Comparison of ENCODE assay signal across 11 cellular contexts in the genomic region with DNA sequence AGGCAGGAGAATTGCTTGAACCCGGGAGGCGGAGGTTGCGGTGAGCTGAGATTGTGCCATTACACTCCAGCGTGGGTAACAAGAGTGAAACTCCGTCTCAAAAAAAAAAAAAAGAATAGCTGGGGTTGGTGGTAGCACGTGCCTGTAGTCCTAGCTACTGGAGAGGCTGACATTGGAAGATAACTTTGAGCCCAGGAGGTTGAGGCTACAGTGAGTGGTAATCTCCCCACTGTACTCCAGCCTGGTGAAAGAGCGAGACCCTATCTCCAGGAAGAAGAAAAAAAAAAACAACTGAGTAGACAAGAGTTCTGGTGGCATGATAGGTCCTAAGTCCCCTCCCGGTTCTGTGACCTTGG. TPM values are rescaled to one million over a fixed set of nuclear protein-coding genes. Genes with fewer than 3 reads are reported as not detected.
DNase-seq lines count a peak whose midpoint lies in the region; ATAC-seq, FAIRE-seq and TF ChIP-seq lines count a peak whose summit lies in the region.
"Had no signal": no experiment of that assay in that cellular context is flagged by ENCODE, and none has a peak within 500 bp of the region (broad histone marks: within the 10 kb centered on the region; RNA-seq: fewer than 3 reads in every experiment).

No MANE protein-coding gene starts in this region.

- no peaks in the 10 kb centered on the region for H3K36me3 Mint-ChIP-seq in activated naive CD8-positive, alpha-beta T cell treated with anti-CD3 and anti-CD28 coated beads for 36 hours
- H3K36me3 Mint-ChIP-seq in naive B cell, result no peaks in the 10 kb centered on the region

- H3K79me2 ChIP-seq in DOHH2 (ENCODE audit: control insufficient read depth, low read length), result no peaks in the 10 kb centered on the region

- peaks cover 5% of the 10 kb centered on the region for H3K27me3 Mint-ChIP-seq in activated naive CD8-positive, alpha-beta T cell treated with anti-CD3 and anti-CD28 coated beads for 36 hours
- H3K27me3 Mint-ChIP-seq in naive B cell, result peaks cover 5 to 17% (median 8%) of the 10 kb centered on the region in 3 donors

- H3K36me3 ChIP-seq in DOHH2 (ENCODE audit: control insufficient read depth, low read length), result no peaks in the 10 kb centered on the region
- H3K36me3 ChIP-seq: left ventricle myocardium inferior had no signal

- peak overlapping the region; percentile 85 for H3K4me3 Mint-ChIP-seq in activated naive CD8-positive, alpha-beta T cell treated with anti-CD3 and anti-CD28 coated beads for 36 hours
- H3K4me3 Mint-ChIP-seq in naive B cell, result peak overlapping the region; percentile 82 to 94 (median 88)

- no peak overlapping the region for H3K27ac Mint-ChIP-seq in activated naive CD8-positive, alpha-beta T cell treated with anti-CD3 and anti-CD28 coated beads for 36 hours
- peak overlapping the region in 5 of 6 donors; percentile 42 to 97 (median 94) for H3K27ac Mint-ChIP-seq in naive B cell

- H3K9me3 ChIP-seq in DOHH2 (ENCODE audit: control insufficient read depth, insufficient read depth, low read length), result no peaks in the 10 kb centered on the region
- H3K9me3 ChIP-seq: left ventricle myocardium inferior had no signal

- DNase-seq in Jurkat, Clone E6-1 (ENCODE audit: low read depth, low spot score), result no peak
- no peak for DNase-seq in activated naive CD8-positive, alpha-beta T cell treated with anti-CD3 and anti-CD28 coated beads for 36 hours
- no peak for DNase-seq in naive B cell
- DNase-seq in NCI-H2227 (lab: John Stamatoyannopoulos, UW; ENCODE audit: unreplicated experiment), result no peak
- DNase-seq in GM12892 (ENCODE audit: insufficient read length), result no peak
- DNase-seq: foreskin keratinocyte; left ventricle myocardium inferior; NCI-H345; stimulated activated CD4-positive, alpha-beta T cell treated with anti-CD3 and anti-CD28 coated beads, Interleukin-1b, Interleukin-23, amount 100 ng/mL, for 48 hours had no signal

- H3K4me1 ChIP-seq in DOHH2 (ENCODE audit: control insufficient read depth, low read length), result peaks cover 31% of the 10 kb centered on the region

- peaks cover 16% of the 10 kb centered on the region for H3K4me1 Mint-ChIP-seq in activated naive CD8-positive, alpha-beta T cell treated with anti-CD3 and anti-CD28 coated beads for 36 hours
- peaks cover 23 to 33% (median 24%) of the 10 kb centered on the region in 3 donors for H3K4me1 Mint-ChIP-seq in naive B cell

- no peak for ATAC-seq in naive B cell (ENCODE audit: low read depth in 2 of 2)
- no peak for ATAC-seq in activated CD4-positive, CD25-positive, alpha-beta regulatory T cell treated with anti-CD3 and anti-CD28 coated beads, Interleukin-2, amount 50 U/mL, for 24 hours

- H3K4me3 ChIP-seq in DOHH2 (ENCODE audit: low read length), result no peak overlapping the region; the same call in 1 of the 2 replicates
- H3K4me3 ChIP-seq in Jurkat, Clone E6-1 (ENCODE audit: low read length), result peak overlapping the region; percentile 50

- H3K9me2 ChIP-seq in DOHH2 (replicated peaks; ENCODE audit: control insufficient read depth, low read length), result no peaks in the 10 kb centered on the region

- H3K27me3 ChIP-seq in DOHH2 (ENCODE audit: control insufficient read depth, low read length), result peaks cover 35% of the 10 kb centered on the region
- H3K27me3 ChIP-seq: foreskin keratinocyte had no signal

- no peaks in the 10 kb centered on the region for H4K20me1 ChIP-seq in DOHH2 (ENCODE audit: control insufficient read depth, insufficient read depth, low read depth, low read length)

- H3K9me3 Mint-ChIP-seq in activated naive CD8-positive, alpha-beta T cell treated with anti-CD3 and anti-CD28 coated beads for 36 hours, result no peaks in the 10 kb centered on the region
- no peaks in the 10 kb centered on the region for H3K9me3 Mint-ChIP-seq in naive B cell

- H3K4me2 ChIP-seq in DOHH2 (ENCODE audit: low read length), result peak overlapping the region; percentile 73; the same call in 1 of the 2 replicates

- H3K27ac ChIP-seq in DOHH2 (ENCODE audit: low read depth, low read length), result no peak overlapping the region
- H3K27ac ChIP-seq: foreskin keratinocyte, left ventricle myocardium inferior had no signal

- FAIRE-seq in GM12892 (lab: Jason Lieb, UNC), result no peak

- no peak for TF ChIP-seq POLR2A in GM12892 (IDR thresholded peaks at IDR 0.05; ENCODE audit: low read depth, low read length)

- H3F3A ChIP-seq in DOHH2 (ENCODE audit: control insufficient read depth, insufficient read depth), result no peaks in the 10 kb centered on the region

- TF ChIP-seq CTCF in DOHH2 (IDR thresholded peaks at IDR 0.05; ENCODE audit: low read depth, low read length, poor library complexity, severe bottlenecking), result no peak

RNA-seq across cellular contexts. Expression of a gene that starts 26.3 kb away (rescaled TPM):
- 49.7 TPM for polyA plus RNA-seq in Jurkat, Clone E6-1 (2012; ENCODE audit: insufficient read depth, insufficient read length)
- total RNA-seq in activated naive CD8-positive, alpha-beta T cell treated with anti-CD3 and anti-CD28 coated beads for 36 hours, result 10 to 100 TPM; 23.4 to 24.3 TPM
- polyA plus RNA-seq in naive B cell (ENCODE audit: low read depth in 6 of 6), result 10 to 100 TPM in 1 of 6 donors, 1 to 10 TPM in 5; 4.6 to 10.3 (median 8.1) TPM
- polyA plus RNA-seq in GM12892 (2012; ENCODE audit: missing spikeins), result 21.9 TPM

RNA-seq across cellular contexts. Expression of a gene that starts 26.5 kb away (rescaled TPM):
- polyA plus RNA-seq in Jurkat, Clone E6-1 (2012; ENCODE audit: insufficient read depth, insufficient read length), result 62.3 TPM
- total RNA-seq in activated naive CD8-positive, alpha-beta T cell treated with anti-CD3 and anti-CD28 coated beads for 36 hours, result 10 to 100 TPM; 16.9 to 19.4 TPM
- 10 to 100 TPM; 22.6 to 33.7 (median 26.3) TPM for polyA plus RNA-seq in naive B cell (ENCODE audit: low read depth in 6 of 6)
- 21.3 TPM for polyA plus RNA-seq in GM12892 (2012; ENCODE audit: missing spikeins)

RNA-seq across cellular contexts. Expression of a gene that starts 46.4 kb away (rescaled TPM):
- 14.7 TPM for polyA plus RNA-seq in Jurkat, Clone E6-1 (2012; ENCODE audit: insufficient read depth, insufficient read length)
- under 1 TPM; 0.37 to 0.58 TPM for total RNA-seq in activated naive CD8-positive, alpha-beta T cell treated with anti-CD3 and anti-CD28 coated beads for 36 hours
- under 1 TPM in 4 of 6 donors, not detected in 2; 0.15 to 0.49 (median 0.20) TPM for polyA plus RNA-seq in naive B cell (ENCODE audit: low read depth in 6 of 6)
- polyA plus RNA-seq in GM12892 (2012; ENCODE audit: missing spikeins), result 0.36 TPM

RNA-seq across cellular contexts. Expression of a gene that starts 58.2 kb away (rescaled TPM):
- polyA plus RNA-seq in Jurkat, Clone E6-1 (2012; ENCODE audit: insufficient read depth, insufficient read length), result 86.5 TPM
- 10 to 100 TPM; 86.8 to 91.3 TPM for total RNA-seq in activated naive CD8-positive, alpha-beta T cell treated with anti-CD3 and anti-CD28 coated beads for 36 hours
- 10 to 100 TPM in 2 of 6 donors, 1 to 10 TPM in 4; 5.6 to 34.6 (median 9.9) TPM for polyA plus RNA-seq in naive B cell (ENCODE audit: low read depth in 6 of 6)
- polyA plus RNA-seq in GM12892 (2012; ENCODE audit: missing spikeins), result 38.6 TPM
